Comparison of ENCODE assay signal across 27 cellular contexts in the genomic region with DNA sequence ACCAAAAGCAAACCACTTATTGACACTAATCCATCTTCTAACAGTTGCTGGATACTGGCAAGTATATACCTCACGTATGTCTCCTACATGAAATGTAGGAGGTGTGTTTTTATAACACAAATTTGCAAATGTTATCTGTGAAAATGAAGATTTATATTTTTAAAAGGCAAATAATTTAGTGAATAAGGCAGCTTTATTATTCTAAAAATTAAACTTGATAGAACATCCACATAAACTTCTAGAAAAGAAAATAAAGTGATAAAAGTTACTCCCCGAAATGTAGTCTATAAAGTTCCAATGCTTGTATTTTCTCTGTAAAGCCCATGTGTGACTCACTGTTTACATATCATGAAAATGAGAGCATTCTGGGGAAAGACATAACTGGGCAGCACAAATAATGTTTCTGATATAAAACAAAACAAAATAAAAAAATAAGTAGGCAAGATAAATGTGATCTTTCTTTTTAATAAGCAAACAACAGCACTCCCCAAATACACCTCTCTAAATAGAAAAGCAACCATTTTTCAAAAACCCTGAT.
DNase-seq lines count a peak whose midpoint lies in the region; ATAC-seq, FAIRE-seq and TF ChIP-seq lines count a peak whose summit lies in the region.
"Had no signal": no experiment of that assay in that cellular context is flagged by ENCODE, and none has a peak within 500 bp of the region (broad histone marks: within the 10 kb centered on the region; RNA-seq: fewer than 3 reads in every experiment).

No MANE protein-coding gene starts in this region.

- H3K27me3 Mint-ChIP-seq in GM23338 (ENCODE audit: insufficient read depth, low read depth, poor library complexity) = no peaks in the 10 kb centered on the region

- CTCF ChIA-PET in PC-3 (lab: Charles Lee) = no interaction called here

- no peaks in the 10 kb centered on the region for H3K36me3 Mint-ChIP-seq in GM23338 (ENCODE audit: low read depth)
- H3K36me3 Mint-ChIP-seq: CD4-positive, alpha-beta memory T cell had no signal

- H3K79me2 ChIP-seq in GM23338 (replicated peaks; ENCODE audit: insufficient read depth) (peaks cover 67% of the 10 kb centered on the region), PC-3 (ENCODE audit: low read length) (peaks cover 8% of the 10 kb centered on the region; the same call in 1 of the 2 replicates)

- intact Hi-C loops in PC-3 (cut with micrococcal nuclease) (no loop called here), pancreas (cut with DNase I) (no loop called here), cardiac septum (cut with DNase I) (no loop called here)

- H3F3A ChIP-seq in GM23338 (replicated peaks; ENCODE audit: low read depth) (no peaks in the 10 kb centered on the region), PC-3 (ENCODE audit: low read length, unreplicated experiment) (no peaks in the 10 kb centered on the region)

- H3K4me2 ChIP-seq in GM23338 (no peak overlapping the region), PC-3 (ENCODE audit: low read length) (peak overlapping the region; percentile 36)

- H3K4me3 Mint-ChIP-seq in GM23338 = no peak overlapping the region
- H3K4me3 Mint-ChIP-seq: activated CD4-positive, alpha-beta T cell treated with anti-CD3 and anti-CD28 coated beads, Interleukin-2, amount 10 ng/mL, durations not matched to agents 7 days and 5 days; activated T-helper 1 cell treated with anti-CD3 and anti-CD28 coated beads, Interleukin-12 subunit alpha, Interleukin-12 subunit beta, Interleukin-2, Interleukin-4 antibody, amounts not matched to agents 30 ng/mL and 10 ng/mL and 1 ng/mL, durations not matched to agents 14 hours and 24 hours and 36 hours; CD4-positive, alpha-beta memory T cell; central memory CD8-positive, alpha-beta T cell had no signal

- no peak overlapping the region for H3K4me3 ChIP-seq in GM23338
- H3K4me3 ChIP-seq in PC-3 (ENCODE audit: low read length) = no peak overlapping the region
- H3K4me3 ChIP-seq in pancreas = no peak overlapping the region
- H3K4me3 ChIP-seq: gastrocnemius medialis, prostate gland, upper lobe of left lung had no signal

- no peak overlapping the region for H3K9ac ChIP-seq in PC-3 (ENCODE audit: low read length)

- POLR2A ChIA-PET in PC-3 (lab: Charles Lee; ENCODE audit: unreplicated experiment) = no interaction called here

- H3K4me1 ChIP-seq in GM23338 (ENCODE audit: insufficient read depth) = peaks cover 33% of the 10 kb centered on the region
- H3K4me1 ChIP-seq in PC-3 (ENCODE audit: insufficient read depth, low read length) = peaks cover 9% of the 10 kb centered on the region
- peaks cover 0 to 10% (median 1%) of the 10 kb centered on the region in 3 donors for H3K4me1 ChIP-seq in pancreas
- H3K4me1 ChIP-seq: gastrocnemius medialis, prostate gland had no signal

- H4K20me1 ChIP-seq in GM23338 (replicated peaks; ENCODE audit: insufficient read depth) (no peaks in the 10 kb centered on the region), PC-3 (ENCODE audit: low read length) (no peaks in the 10 kb centered on the region)

- ATAC-seq in GM23338 (no peak), PC-3 (peak; percentile 87), pancreas (peak; percentile 67 to 84 (median 74))
- ATAC-seq: gastrocnemius medialis had no signal

- H3K36me3 ChIP-seq in GM23338 (ENCODE audit: insufficient read depth) (no peaks in the 10 kb centered on the region), PC-3 (ENCODE audit: low read depth, low read length) (no peaks in the 10 kb centered on the region), pancreas (no peaks in the 10 kb centered on the region)
- H3K36me3 ChIP-seq: gastrocnemius medialis, prostate gland, upper lobe of left lung, WERI-Rb-1 had no signal

- BruUV-seq in PC-3 (replicated peaks; lab: Mats Ljungman, UMichigan) = no TSS peak

- H3K27ac Mint-ChIP-seq in GM23338 = 0 out of 2 replicates have a peak overlapping the region, but pooled peaks have one; percentile 41
- H3K27ac Mint-ChIP-seq: activated CD4-positive, alpha-beta T cell treated with anti-CD3 and anti-CD28 coated beads, Interleukin-2, amount 10 ng/mL, durations not matched to agents 7 days and 5 days; activated T-helper 1 cell treated with anti-CD3 and anti-CD28 coated beads, Interleukin-12 subunit alpha, Interleukin-12 subunit beta, Interleukin-2, Interleukin-4 antibody, amounts not matched to agents 30 ng/mL and 10 ng/mL and 1 ng/mL, durations not matched to agents 14 hours and 24 hours and 36 hours; CD4-positive, alpha-beta memory T cell had no signal

- TF ChIP-seq CTCF in GM23338 (conservative IDR thresholded peaks at IDR 0.05; ENCODE audit: low read depth in 2 of 2) = no peak
- TF ChIP-seq CTCF in PC-3 (conservative IDR thresholded peaks at IDR 0.05; ENCODE audit: low read depth, low read length) = no peak
- TF ChIP-seq CTCF in pancreas (IDR thresholded peaks at IDR 0.05) = no peak

- H3K9me3 ChIP-seq in PC-3 (ENCODE audit: low read length) (no peaks in the 10 kb centered on the region), pancreas (no peaks in the 10 kb centered on the region)
- H3K9me3 ChIP-seq: gastrocnemius medialis, prostate gland, upper lobe of left lung had no signal

- no peaks in the 10 kb centered on the region for H3K27me3 ChIP-seq in GM23338 (ENCODE audit: insufficient read depth)
- no peaks in the 10 kb centered on the region for H3K27me3 ChIP-seq in PC-3 (ENCODE audit: low read length)
- H3K27me3 ChIP-seq in pancreas = no peaks in the 10 kb centered on the region
- H3K27me3 ChIP-seq: gastrocnemius medialis, upper lobe of left lung had no signal

- 64 to 72% methylated on average over 2 of the region's 2 CpGs for WGBS in pancreas, 2 donors

- H3K9me2 ChIP-seq in GM23338 (ENCODE audit: insufficient read depth) (no peaks in the 10 kb centered on the region), PC-3 (replicated peaks; ENCODE audit: low read length) (no peaks in the 10 kb centered on the region)

- no peak overlapping the region for H2AFZ ChIP-seq in GM23338
- H2AFZ ChIP-seq in PC-3 (ENCODE audit: low read length) = no peak overlapping the region

- H3K9me3 Mint-ChIP-seq in GM23338 = no peaks in the 10 kb centered on the region
- H3K9me3 Mint-ChIP-seq: activated CD4-positive, alpha-beta T cell treated with anti-CD3 and anti-CD28 coated beads, Interleukin-2, amount 10 ng/mL, durations not matched to agents 7 days and 5 days; activated T-helper 1 cell treated with anti-CD3 and anti-CD28 coated beads, Interleukin-12 subunit alpha, Interleukin-12 subunit beta, Interleukin-2, Interleukin-4 antibody, amounts not matched to agents 30 ng/mL and 10 ng/mL and 1 ng/mL, durations not matched to agents 14 hours and 24 hours and 36 hours; CD4-positive, alpha-beta memory T cell; central memory CD8-positive, alpha-beta T cell had no signal

- H3K27ac ChIP-seq in GM23338 (ENCODE audit: low read depth) (no peak overlapping the region), PC-3 (ENCODE audit: low read length) (no peak overlapping the region), pancreas (no peak overlapping the region)
- H3K27ac ChIP-seq: gastrocnemius medialis, prostate gland, upper lobe of left lung, WERI-Rb-1 had no signal

- H3K4me1 Mint-ChIP-seq in GM23338 = peaks cover 49% of the 10 kb centered on the region

- no peak for DNase-seq in GM23338 (ENCODE audit: low spot score)
- peak; percentile 46 for DNase-seq in PC-3
- DNase-seq in pancreas = no peak
- DNase-seq in DMS 273 treated with DMSO at 0.1 percent for 48 hours (lab: John Stamatoyannopoulos, UW) = no peak
- DNase-seq in cardiac septum (ENCODE audit: low spot score) = no peak
- no peak for DNase-seq in ureter (ENCODE audit: low spot score)
- DNase-seq in HPDE6-E6E7 (ENCODE audit: extremely low spot score) = no peak
- DNase-seq: activated CD4-positive, alpha-beta T cell treated with anti-CD3 and anti-CD28 coated beads, Interleukin-2, amount 10 ng/mL, durations not matched to agents 7 days and 5 days; activated naive CD4-positive, alpha-beta T cell treated with anti-CD3 and anti-CD28 coated beads, Interleukin-2, amount 50 U/mL, for 16 hours; AML-193; aorta; CD4-positive, alpha-beta memory T cell; gastrocnemius medialis; Karpas-422; NCI-H1930; NCI-H774; Right ventricle myocardium superior; stimulated activated CD8-positive, alpha-beta memory T cell treated with anti-CD3 and anti-CD28 coated beads, Interleukin-4, amount 100 ng/mL, for 48 hours; upper lobe of left lung; WERI-Rb-1 had no signal

- peak; percentile 98 for FAIRE-seq in endometrium (lab: Jason Lieb, UNC)
- FAIRE-seq in pancreas (lab: Jason Lieb, UNC) = no peak
- FAIRE-seq: H54, HTR-8/SVneo, keratinocyte had no signal

TF ChIP-seq in GM23338, 12 proteins besides CTCF, POLR2A, EP300 and RAD21 (continues in another document):
- TF ChIP-seq POLR2AphosphoS5 (IDR thresholded peaks at IDR 0.05; ENCODE audit: low read depth) (no peak), CREB1 (CRISPR knock-in tag; IDR thresholded peaks at IDR 0.05; ENCODE audit: low read depth) (no peak), EZH2 (IDR thresholded peaks at IDR 0.05; ENCODE audit: low read depth, unreplicated experiment) (no peak), JUNB (IDR thresholded peaks at IDR 0.05; ENCODE audit: unreplicated experiment) (no peak), ZNF114 (CRISPR knock-in tag; IDR thresholded peaks at IDR 0.05) (no peak), ZNF331 (CRISPR knock-in tag; IDR thresholded peaks at IDR 0.05; ENCODE audit: low read depth) (no peak), STAT1 (IDR thresholded peaks at IDR 0.05; ENCODE audit: unreplicated experiment) (no peak)
- TF ChIP-seq, protein P1, sequence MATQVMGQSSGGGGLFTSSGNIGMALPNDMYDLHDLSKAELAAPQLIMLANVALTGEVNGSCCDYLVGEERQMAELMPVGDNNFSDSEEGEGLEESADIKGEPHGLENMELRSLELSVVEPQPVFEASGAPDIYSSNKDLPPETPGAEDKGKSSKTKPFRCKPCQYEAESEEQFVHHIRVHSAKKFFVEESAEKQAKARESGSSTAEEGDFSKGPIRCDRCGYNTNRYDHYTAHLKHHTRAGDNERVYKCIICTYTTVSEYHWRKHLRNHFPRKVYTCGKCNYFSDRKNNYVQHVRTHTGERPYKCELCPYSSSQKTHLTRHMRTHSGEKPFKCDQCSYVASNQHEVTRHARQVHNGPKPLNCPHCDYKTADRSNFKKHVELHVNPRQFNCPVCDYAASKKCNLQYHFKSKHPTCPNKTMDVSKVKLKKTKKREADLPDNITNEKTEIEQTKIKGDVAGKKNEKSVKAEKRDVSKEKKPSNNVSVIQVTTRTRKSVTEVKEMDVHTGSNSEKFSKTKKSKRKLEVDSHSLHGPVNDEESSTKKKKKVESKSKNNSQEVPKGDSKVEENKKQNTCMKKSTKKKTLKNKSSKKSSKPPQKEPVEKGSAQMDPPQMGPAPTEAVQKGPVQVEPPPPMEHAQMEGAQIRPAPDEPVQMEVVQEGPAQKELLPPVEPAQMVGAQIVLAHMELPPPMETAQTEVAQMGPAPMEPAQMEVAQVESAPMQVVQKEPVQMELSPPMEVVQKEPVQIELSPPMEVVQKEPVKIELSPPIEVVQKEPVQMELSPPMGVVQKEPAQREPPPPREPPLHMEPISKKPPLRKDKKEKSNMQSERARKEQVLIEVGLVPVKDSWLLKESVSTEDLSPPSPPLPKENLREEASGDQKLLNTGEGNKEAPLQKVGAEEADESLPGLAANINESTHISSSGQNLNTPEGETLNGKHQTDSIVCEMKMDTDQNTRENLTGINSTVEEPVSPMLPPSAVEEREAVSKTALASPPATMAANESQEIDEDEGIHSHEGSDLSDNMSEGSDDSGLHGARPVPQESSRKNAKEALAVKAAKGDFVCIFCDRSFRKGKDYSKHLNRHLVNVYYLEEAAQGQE (IDR thresholded peaks at IDR 0.05; ENCODE audit: unreplicated experiment) = no peak
